ENCODE assay signal across 8 cellular contexts in the genomic region with DNA sequence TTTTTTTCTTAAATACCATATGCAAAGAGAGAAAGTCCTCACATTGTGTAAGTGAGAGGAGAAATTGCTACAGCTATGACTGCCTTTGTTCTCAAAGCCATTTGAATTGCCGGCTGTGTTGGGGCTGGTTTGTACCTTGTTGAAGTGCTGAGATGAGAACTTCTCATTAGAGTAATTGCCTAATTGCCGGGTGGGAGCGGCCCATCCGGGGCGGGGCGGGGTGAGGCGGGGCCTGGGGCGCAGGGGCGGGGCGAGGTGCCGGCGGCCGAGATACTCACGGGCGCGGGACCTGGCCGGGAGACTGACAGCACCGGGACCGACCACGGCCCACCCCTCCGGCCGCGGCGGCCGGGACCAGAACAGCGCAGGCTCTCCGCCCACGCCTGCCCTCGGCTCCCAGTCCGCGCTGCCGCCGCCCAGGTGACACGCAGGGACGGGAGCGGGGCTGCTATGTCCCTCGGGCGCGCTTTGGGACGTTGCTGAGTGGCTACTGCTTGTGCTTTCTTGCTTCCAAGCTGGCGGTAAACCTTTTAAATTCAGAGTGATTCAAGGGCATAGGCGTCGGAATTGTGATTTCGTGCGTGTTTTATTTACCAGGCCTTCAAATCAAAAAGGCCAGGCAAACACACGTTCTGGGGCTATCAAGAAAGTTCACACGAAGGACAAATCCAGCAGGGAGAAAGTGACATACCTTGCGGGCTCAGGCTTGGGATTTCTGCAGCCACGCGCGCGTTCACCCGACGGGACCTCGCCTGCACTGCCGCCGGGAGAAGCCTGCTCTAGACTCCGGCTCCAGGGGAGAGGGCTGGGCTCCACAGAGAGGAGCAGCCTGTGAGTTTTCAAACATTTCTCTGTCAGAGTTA.
DNase-seq lines count a peak whose midpoint lies in the region; ATAC-seq and TF ChIP-seq lines count a peak whose summit lies in the region.

No MANE protein-coding gene starts in this region.

- H3K4me3 ChIP-seq in AG09309 (ENCODE audit: control insufficient read depth, low read depth, low read length), result peak overlapping the region; percentile 49
- H3K4me3 ChIP-seq in SK-N-MC, result peak overlapping the region; percentile 76
- peak overlapping the region; percentile 68 for H3K4me3 ChIP-seq in left ventricle myocardium inferior

- H3K9ac ChIP-seq in SK-N-MC (ENCODE audit: insufficient read length), result peak overlapping the region; percentile 77

- no peak overlapping the region for H3K27ac ChIP-seq in SK-N-MC
- H3K27ac ChIP-seq in left ventricle myocardium inferior (replicated peaks), result peak overlapping the region; percentile 91

- intact Hi-C loops in left ventricle myocardium inferior (cut with micrococcal nuclease) (no loop called here), sciatic nerve (cut with DNase I) (no loop called here)

- DNase-seq in AG09309 (ENCODE audit: low read depth) (no peak), GM19240 (ENCODE audit: insufficient read length, low spot score) (peak; percentile 71), HT1080 (ENCODE audit: low read depth) (peak; percentile 36), SK-N-MC (ENCODE audit: low read depth, low spot score) (no peak), left ventricle myocardium inferior (peak; percentile 75), sciatic nerve (ENCODE audit: low spot score) (peak; percentile 80), OCI-M2 (lab: John Stamatoyannopoulos, UW; ENCODE audit: unreplicated experiment) (no peak)

- H3K27me3 Mint-ChIP-seq in activated naive CD8-positive, alpha-beta T cell, result peaks cover 15% of the 10 kb centered on the region

- H3K9me3 Mint-ChIP-seq in activated naive CD8-positive, alpha-beta T cell (ENCODE audit: low read depth), result no peaks in the 10 kb centered on the region

- H3K4me3 Mint-ChIP-seq in activated naive CD8-positive, alpha-beta T cell, result peak overlapping the region; percentile 78

- peaks cover 8% of the 10 kb centered on the region for H3K4me1 Mint-ChIP-seq in activated naive CD8-positive, alpha-beta T cell (ENCODE audit: low read depth)

- H3K36me3 Mint-ChIP-seq in activated naive CD8-positive, alpha-beta T cell, result peaks cover 4% of the 10 kb centered on the region

- no peak overlapping the region for H3K27ac Mint-ChIP-seq in activated naive CD8-positive, alpha-beta T cell

- no peaks in the 10 kb centered on the region for H3K27me3 ChIP-seq in left ventricle myocardium inferior (ENCODE audit: low read depth)

- peak; percentile 79 for ATAC-seq in sciatic nerve

- no peak for TF ChIP-seq CTCF in AG09309 (IDR thresholded peaks at IDR 0.05; ENCODE audit: control insufficient read depth, insufficient read depth, low read depth, low read length, missing control alignments)
- TF ChIP-seq CTCF in left ventricle myocardium inferior (IDR thresholded peaks at IDR 0.05; ENCODE audit: borderline replicate concordance), result no peak

- H3K9me3 ChIP-seq in SK-N-MC (ENCODE audit: low read depth, low read length) (no peaks in the 10 kb centered on the region), left ventricle myocardium inferior (replicated peaks) (no peaks in the 10 kb centered on the region)

- no peaks in the 10 kb centered on the region for H3K36me3 ChIP-seq in SK-N-MC (ENCODE audit: insufficient read depth, low read length)
- H3K36me3 ChIP-seq in left ventricle myocardium inferior, result peaks cover 21% of the 10 kb centered on the region

- peaks cover 98% of the 10 kb centered on the region for H3K4me1 ChIP-seq in left ventricle myocardium inferior

Comparison
In these comparisons a context has a peak if more than half of its experiments do, and no peak if none do; other contexts are left out.
1. DNase-seq: peak in GM19240 (single experiment), HT1080 (single experiment), left ventricle myocardium inferior (single experiment) and sciatic nerve (single experiment); none in AG09309 (single experiment), SK-N-MC (single experiment) and OCI-M2 (single experiment).
2. Peak in every context shown above with its lines, with median percentiles within 50 percentile points of each other: H3K4me3 ChIP-seq.